In genomic region chr9:117411547-117411946, GRCh38 we compare ENCODE assay signal across 9 cellular contexts. TPM values are rescaled to one million over a fixed set of nuclear protein-coding genes. Genes with fewer than 3 reads are reported as not detected.
DNase-seq lines count a peak whose midpoint lies in the region; ATAC-seq, FAIRE-seq and TF ChIP-seq lines count a peak whose summit lies in the region.
"Had no signal": no experiment of that assay in that cellular context is flagged by ENCODE, and none has a peak within 500 bp of the region (broad histone marks: within the 10 kb centered on the region; RNA-seq: fewer than 3 reads in every experiment).

No MANE protein-coding gene starts in this region.

- H3K9me1 ChIP-seq in endothelial cell of umbilical vein (replicated peaks; ENCODE audit: control insufficient read depth, extremely low read depth, insufficient read depth, low read length), result no peaks in the 10 kb centered on the region

- no peaks in the 10 kb centered on the region for H3K79me2 ChIP-seq in endothelial cell of umbilical vein (ENCODE audit: control insufficient read depth, insufficient read depth, low read length)

- H4K20me1 ChIP-seq in endothelial cell of umbilical vein (replicated peaks; ENCODE audit: control insufficient read depth, extremely low read depth, insufficient read depth, low read length), result no peaks in the 10 kb centered on the region

- no peaks in the 10 kb centered on the region for H3K9me3 ChIP-seq in endothelial cell of umbilical vein (replicated peaks; ENCODE audit: control insufficient read depth, insufficient read depth, low read length)
- no peaks in the 10 kb centered on the region for H3K9me3 ChIP-seq in aorta (ENCODE audit: control insufficient read depth, low read length)
- no peaks in the 10 kb centered on the region for H3K9me3 ChIP-seq in CD4-positive, alpha-beta T cell (ENCODE audit: control insufficient read depth, low read length)

- H3K9ac ChIP-seq in endothelial cell of umbilical vein (replicated peaks; ENCODE audit: extremely low read depth, insufficient read depth, low read length), result no peak overlapping the region

- H3K27me3 ChIP-seq in endothelial cell of umbilical vein (ENCODE audit: control insufficient read depth in 2 of 2, insufficient read depth in 2 of 2, low read length in 2 of 2) (peaks cover 34 to 36% of the 10 kb centered on the region in 2 experiments), aorta (ENCODE audit: control insufficient read depth in 1 of 2, insufficient read depth in 2 of 2, low read length in 1 of 2) (no peaks in the 10 kb centered on the region)
- peaks cover 39% of the 10 kb centered on the region for H3K27me3 ChIP-seq in CD4-positive, alpha-beta T cell (ENCODE audit: control insufficient read depth, insufficient read depth, low read length)

- H3K27ac Mint-ChIP-seq in neural crest cell (ENCODE audit: unreplicated experiment), result no peak overlapping the region
- no peak overlapping the region for H3K27ac Mint-ChIP-seq in activated naive CD4-positive, alpha-beta T cell treated with anti-CD3 and anti-CD28 coated beads for 36 hours
- H3K27ac Mint-ChIP-seq in CD4-positive, alpha-beta T cell, result no peak overlapping the region

- H3K4me3 ChIP-seq in endothelial cell of umbilical vein (replicated peaks in 1 of 3; ENCODE audit: insufficient read depth in 1 of 3, low read depth in 1 of 3, low read length in 3 of 3) (no peak overlapping the region), aorta (ENCODE audit: low read length in 2 of 2) (no peak overlapping the region)

- TF ChIP-seq CTCF in C4-2B (conservative IDR thresholded peaks at IDR 0.05), result peak; percentile 75
- TF ChIP-seq CTCF in GM20000 (IDR thresholded peaks at IDR 0.05; ENCODE audit: extremely low read depth, missing control alignments), result peak; percentile 50
- TF ChIP-seq CTCF in endothelial cell of umbilical vein (IDR thresholded peaks at IDR 0.05; ENCODE audit: extremely low read depth in 1 of 2, insufficient read depth in 1 of 2, low read depth in 1 of 2, low read length in 2 of 2), result peak; percentile 26 to 30
- TF ChIP-seq CTCF in neural crest cell (conservative IDR thresholded peaks at IDR 0.05), result peak; percentile 75
- TF ChIP-seq CTCF in CD4-positive, alpha-beta T cell (IDR thresholded peaks at IDR 0.05), result no peak

- peak overlapping the region; percentile 64 for H3K4me3 Mint-ChIP-seq in neural crest cell
- H3K4me3 Mint-ChIP-seq in activated naive CD4-positive, alpha-beta T cell treated with anti-CD3 and anti-CD28 coated beads for 36 hours, result no peak overlapping the region
- H3K4me3 Mint-ChIP-seq in CD4-positive, alpha-beta T cell, result no peak overlapping the region

- WGBS in aorta, 2 donors, result 11 to 15% methylated on average over 4 of the region's 4 CpGs

- H3K27me3 Mint-ChIP-seq in neural crest cell (ENCODE audit: low read depth), result peaks cover 79% of the 10 kb centered on the region
- H3K27me3 Mint-ChIP-seq in activated naive CD4-positive, alpha-beta T cell treated with anti-CD3 and anti-CD28 coated beads for 36 hours (ENCODE audit: low read depth), result peaks cover 42% of the 10 kb centered on the region
- peaks cover 58% of the 10 kb centered on the region for H3K27me3 Mint-ChIP-seq in CD4-positive, alpha-beta T cell

- H3K4me1 ChIP-seq in endothelial cell of umbilical vein (ENCODE audit: control insufficient read depth, extremely low read depth, insufficient read depth, low read length) (no peaks in the 10 kb centered on the region), aorta (ENCODE audit: control insufficient read depth in 1 of 2, insufficient read depth in 2 of 2, low read length in 2 of 2) (no peaks in the 10 kb centered on the region)

- H3K4me1 Mint-ChIP-seq in neural crest cell, result peaks cover 20% of the 10 kb centered on the region
- H3K4me1 Mint-ChIP-seq in activated naive CD4-positive, alpha-beta T cell treated with anti-CD3 and anti-CD28 coated beads for 36 hours (ENCODE audit: low read depth), result peaks cover 4% of the 10 kb centered on the region
- H3K4me1 Mint-ChIP-seq in CD4-positive, alpha-beta T cell (ENCODE audit: low read depth), result no peaks in the 10 kb centered on the region

- H3K9me3 Mint-ChIP-seq in neural crest cell, result no peaks in the 10 kb centered on the region
- H3K9me3 Mint-ChIP-seq in activated naive CD4-positive, alpha-beta T cell treated with anti-CD3 and anti-CD28 coated beads for 36 hours, result no peaks in the 10 kb centered on the region
- peaks cover 3% of the 10 kb centered on the region for H3K9me3 Mint-ChIP-seq in CD4-positive, alpha-beta T cell

- CTCF ChIA-PET in endothelial cell of umbilical vein (lab: Charles Lee), result no interaction called here
- CTCF ChIA-PET in activated naive CD4-positive, alpha-beta T cell treated with anti-CD3 and anti-CD28 coated beads for 36 hours (lab: Charles Lee), result no interaction called here
- CTCF ChIA-PET in CD4-positive, alpha-beta T cell (lab: Charles Lee), result no interaction called here

- POLR2A ChIA-PET in endothelial cell of umbilical vein (lab: Charles Lee), result no interaction called here
- POLR2A ChIA-PET in CD4-positive, alpha-beta T cell (lab: Charles Lee), result no interaction called here

- H3K36me3 Mint-ChIP-seq in neural crest cell (ENCODE audit: low read depth), result no peaks in the 10 kb centered on the region
- H3K36me3 Mint-ChIP-seq in activated naive CD4-positive, alpha-beta T cell treated with anti-CD3 and anti-CD28 coated beads for 36 hours (ENCODE audit: low read depth), result peaks cover 1% of the 10 kb centered on the region
- H3K36me3 Mint-ChIP-seq in CD4-positive, alpha-beta T cell (ENCODE audit: low read depth), result no peaks in the 10 kb centered on the region

- no peaks in the 10 kb centered on the region for H3K36me3 ChIP-seq in endothelial cell of umbilical vein (ENCODE audit: control insufficient read depth in 2 of 2, extremely low read depth in 1 of 2, insufficient read depth in 2 of 2, low read length in 2 of 2)
- H3K36me3 ChIP-seq in aorta (ENCODE audit: control insufficient read depth in 1 of 2, insufficient read depth in 2 of 2, low read length in 1 of 2), result no peaks in the 10 kb centered on the region

- no peak overlapping the region for H3K4me2 ChIP-seq in endothelial cell of umbilical vein (ENCODE audit: insufficient read depth, low read length)

- no peak for ATAC-seq in aorta (ENCODE audit: low FRiP score)
- no peak for ATAC-seq in CD4-positive, alpha-beta T cell (ENCODE audit: poor library complexity)

- DNase-seq in GM20000 (ENCODE audit: low spot score) (peak; percentile 56), NCI-H526 treated with DMSO at 0.1 percent for 48 hours (lab: John Stamatoyannopoulos, UW) (peak; percentile 69), endothelial cell of umbilical vein (ENCODE audit: low read depth, low spot score) (no peak), neural crest cell (ENCODE audit: low read depth, low spot score) (peak; percentile 57), aorta (no peak)
- no peak for DNase-seq in activated naive CD4-positive, alpha-beta T cell treated with anti-CD3 and anti-CD28 coated beads for 36 hours
- DNase-seq in CD4-positive, alpha-beta T cell, result no peak

- H3K27ac ChIP-seq in C4-2B (no peak overlapping the region), endothelial cell of umbilical vein (ENCODE audit: insufficient read depth, low read depth, low read length) (no peak overlapping the region), aorta (ENCODE audit: low read depth in 1 of 2, low read length in 2 of 2) (no peak overlapping the region)
- no peak overlapping the region for H3K27ac ChIP-seq in CD4-positive, alpha-beta T cell (ENCODE audit: low read depth, low read length)
- H3K27ac ChIP-seq: epithelial cell of prostate had no signal

- BruUV-seq in endothelial cell of umbilical vein (replicated peaks; lab: Mats Ljungman, UMichigan), result no TSS peak

- TF ChIP-seq POLR2A in endothelial cell of umbilical vein (IDR thresholded peaks at IDR 0.05; ENCODE audit: low read depth, low read length), result no peak

- intact Hi-C loops in endothelial cell of umbilical vein (cut with micrococcal nuclease) (no loop called here), aorta (cut with DNase I) (loop anchor here (5.0 kb wide), 2 partner anchors 164 to 674 kb away; no protein-coding TSS in a partner anchor)
- intact Hi-C loops in activated naive CD4-positive, alpha-beta T cell treated with anti-CD3 and anti-CD28 coated beads for 36 hours (cut with micrococcal nuclease), result no loop called here
- intact Hi-C loops in CD4-positive, alpha-beta T cell (cut with DNase I, micrococcal nuclease), result no loop called here

- H2AFZ ChIP-seq in endothelial cell of umbilical vein (ENCODE audit: low read depth, low read length), result no peak overlapping the region

- no peak for FAIRE-seq in endothelial cell of umbilical vein (lab: Jason Lieb, UNC)

- dilution Hi-C loops in endothelial cell of umbilical vein (cut with MboI; ENCODE audit: extremely low pct_ligation_motif_present, low sequenced_read_pairs), result no loop called here

TF ChIP-seq in endothelial cell of umbilical vein, 7 proteins besides CTCF, POLR2A, EP300 and RAD21:
- TF ChIP-seq EZH2 (IDR thresholded peaks at IDR 0.05; ENCODE audit: borderline replicate concordance, low read depth, low read length, severe bottlenecking), result no peak
- TF ChIP-seq MAX (IDR thresholded peaks at IDR 0.05; ENCODE audit: insufficient read depth, insufficient read length), result no peak
- TF ChIP-seq GATA2 (IDR thresholded peaks at IDR 0.05; ENCODE audit: insufficient read depth, insufficient read length, low read depth, low read length), result no peak
- no peak for TF ChIP-seq POLR2AphosphoS5 (IDR thresholded peaks at IDR 0.05; ENCODE audit: insufficient read depth, low read depth, low read length)
- no peak for TF ChIP-seq FOS (IDR thresholded peaks at IDR 0.05; ENCODE audit: borderline replicate concordance, insufficient read depth, low read length)
- TF ChIP-seq JUN (IDR thresholded peaks at IDR 0.05; ENCODE audit: borderline replicate concordance, insufficient read depth, insufficient read length, low read depth), result no peak
- no peak for TF ChIP-seq MYC (IDR thresholded peaks at IDR 0.05; ENCODE audit: low read depth, low read length)

RNA-seq across cellular contexts. Expression of gene ASTN2, which starts 3.3 kb away (rescaled TPM):
- total RNA-seq in endothelial cell of umbilical vein (1.6 and 1.9 TPM in 2 replicates), neural crest cell (5.9 and 7.3 TPM in 2 replicates), aorta (1 to 10 TPM; 7.2 to 7.5 TPM)
- polyA plus RNA-seq in endothelial cell of umbilical vein (0.80 and 1.0 TPM in 2 replicates), aorta (1 to 10 TPM; 1.0 to 1.5 TPM)
- 0.99 and 1.1 TPM in 2 replicates for polyA plus RNA-seq in endothelial cell of umbilical vein (2011; cell fraction: cytosol; rRNA removed)
- polyA plus RNA-seq in endothelial cell of umbilical vein (2011; cell fraction: nucleus; rRNA removed), result 1.5 and 1.7 TPM in 2 replicates
- 1.5 and 2.4 TPM in 2 replicates for polyA plus RNA-seq in endothelial cell of umbilical vein (2012)
- 3.8 and 4.5 TPM in 2 replicates for polyA minus RNA-seq in endothelial cell of umbilical vein
- 1.8 TPM for polyA minus RNA-seq in endothelial cell of umbilical vein (2011; cell fraction: cytosol; rRNA and poly(A)+ RNA removed)
- polyA minus RNA-seq in endothelial cell of umbilical vein (2011; cell fraction: nucleus; rRNA and poly(A)+ RNA removed), result 3.8 and 4.1 TPM in 2 replicates
- 1 to 10 TPM; 6.0 to 6.6 TPM for total RNA-seq in activated naive CD4-positive, alpha-beta T cell treated with anti-CD3 and anti-CD28 coated beads for 36 hours
- total RNA-seq in CD4-positive, alpha-beta T cell, result 1 to 10 TPM; 2.3 to 2.4 TPM

Comparison
In these comparisons a context has a peak if more than half of its experiments do, and no peak if none do; other contexts are left out.
1. DNase-seq: peak in GM20000 (single experiment), NCI-H526 treated with DMSO at 0.1 percent for 48 hours (single experiment) and neural crest cell (single experiment); none in endothelial cell of umbilical vein (single experiment), activated naive CD4-positive, alpha-beta T cell treated with anti-CD3 and anti-CD28 coated beads for 36 hours (single experiment), aorta (0 of 2) and CD4-positive, alpha-beta T cell (0 of 10).
2. intact Hi-C loops: an anchor here in aorta (5.0 kb wide); none called in endothelial cell of umbilical vein, activated naive CD4-positive, alpha-beta T cell treated with anti-CD3 and anti-CD28 coated beads for 36 hours and CD4-positive, alpha-beta T cell.